In genomic region chr5:144531191-144531590, GRCh38 we compare ENCODE assay signal across 28 cellular contexts.
"Had no signal": no experiment of that assay in that cellular context is flagged by ENCODE, and none has a peak within 500 bp of the region (broad histone marks: within the 10 kb centered on the region; RNA-seq: fewer than 3 reads in every experiment).

No MANE protein-coding gene starts in this region.

- H3K27ac ChIP-seq: brain microvascular endothelial cell, esophagus muscularis mucosa, foreskin keratinocyte, gastrocnemius medialis, heart left ventricle had no signal

- H3K9me3 ChIP-seq: gastrocnemius medialis had no signal

- H3K36me3 ChIP-seq: brain microvascular endothelial cell, esophagus muscularis mucosa, gastrocnemius medialis, heart left ventricle had no signal

- H3K27me3 ChIP-seq: brain microvascular endothelial cell, esophagus muscularis mucosa, foreskin keratinocyte, gastrocnemius medialis, heart left ventricle had no signal

- H3K4me3 ChIP-seq: esophagus muscularis mucosa, gastrocnemius medialis, heart left ventricle had no signal

- ATAC-seq: activated CD4-positive, alpha-beta T cell treated with anti-CD3 and anti-CD28 coated beads for 36 hours; activated CD8-positive, alpha-beta memory T cell treated with anti-CD3 and anti-CD28 coated beads, Interleukin-2, amount 10 ng/mL, durations not matched to agents 7 days and 5 days; activated CD8-positive, alpha-beta T cell treated with anti-CD3 and anti-CD28 coated beads, Interleukin-2, amount 10 ng/mL, durations not matched to agents 7 days and 5 days; activated naive CD4-positive, alpha-beta T cell treated with anti-CD3 and anti-CD28 coated beads, Interleukin-2, amount 50 U/mL, for 72 hours; effector memory CD8-positive, alpha-beta T cell; foreskin keratinocyte; gastrocnemius medialis; heart left ventricle had no signal

- DNase-seq: activated CD4-positive, alpha-beta memory T cell treated with anti-CD3 and anti-CD28 coated beads for 36 hours; activated CD4-positive, alpha-beta T cell treated with anti-CD3 and anti-CD28 coated beads for 36 hours; activated CD4-positive, alpha-beta T cell treated with anti-CD3 and anti-CD28 coated beads, Interleukin-2, amount 10 ng/mL, durations not matched to agents 24 days and 14 days; activated CD4-positive, CD25-positive, alpha-beta regulatory T cell; activated CD4-positive, CD25-positive, alpha-beta regulatory T cell treated with anti-CD3 and anti-CD28 coated beads, Interleukin-2, amount 50 U/mL, for 72 hours; activated CD8-positive, alpha-beta memory T cell treated with anti-CD3 and anti-CD28 coated beads, Interleukin-2, amount 10 ng/mL, durations not matched to agents 7 days and 5 days; activated CD8-positive, alpha-beta memory T cell treated with anti-CD3 and anti-CD28 coated beads, Interleukin-2, amount 50 U/mL, for 4 hours; activated CD8-positive, alpha-beta T cell treated with anti-CD3 and anti-CD28 coated beads, Interleukin-2, amount 10 ng/mL, durations not matched to agents 7 days and 5 days; activated effector memory CD4-positive, alpha-beta T cell treated with anti-CD3 and anti-CD28 coated beads, Interleukin-2, amount 50 U/mL, for 16 hours; activated naive CD4-positive, alpha-beta T cell treated with anti-CD3 and anti-CD28 coated beads, Interleukin-2, amount 10 ng/mL, durations not matched to agents 7 days and 5 days; activated naive CD8-positive, alpha-beta T cell treated with anti-CD3 and anti-CD28 coated beads, Interleukin-2, amount 10 ng/mL, durations not matched to agents 7 days and 5 days; activated T-cell treated with anti-CD3 and anti-CD28 coated beads, Interleukin-2, amount 50 U/mL, for 1 hour; activated T-cell treated with anti-CD3 and anti-CD28 coated beads, Interleukin-2, amount 50 U/mL, for 48 hours; amniotic stem cell; brain microvascular endothelial cell; caudate nucleus; cortex of kidney; dermis blood vessel endothelial cell; effector CD4-positive, alpha-beta T cell; effector memory CD8-positive, alpha-beta T cell; erythroblast; foreskin keratinocyte; gastrocnemius medialis; glutamatergic neuron; heart left ventricle; T-helper 2 cell had no signal

- H3K4me1 ChIP-seq: esophagus muscularis mucosa, foreskin keratinocyte, gastrocnemius medialis, heart left ventricle had no signal
